ENCODE assay signal across 17 cellular contexts in the genomic region with DNA sequence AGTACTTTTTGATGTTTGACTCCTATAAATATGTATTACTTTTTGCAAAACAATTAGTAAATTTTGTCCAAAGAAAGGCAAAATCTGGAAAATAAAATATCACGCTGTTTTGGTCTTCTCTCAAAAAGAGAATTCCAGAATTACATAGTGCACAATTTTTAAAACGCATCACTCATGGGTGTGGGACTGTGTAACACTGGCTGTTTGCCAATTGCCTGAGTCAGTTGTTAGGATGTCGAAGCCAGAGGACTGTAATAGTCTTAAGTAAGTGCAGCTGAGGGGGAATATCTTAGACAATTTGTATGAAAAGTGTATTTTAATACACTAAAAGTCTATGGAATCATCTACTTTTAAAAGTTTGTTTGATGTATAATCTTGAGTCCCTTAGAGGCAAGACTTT. TPM values are rescaled to one million over a fixed set of nuclear protein-coding genes. Genes with fewer than 3 reads are reported as not detected.
DNase-seq lines count a peak whose midpoint lies in the region; ATAC-seq, FAIRE-seq and TF ChIP-seq lines count a peak whose summit lies in the region.
"Had no signal": no experiment of that assay in that cellular context is flagged by ENCODE, and none has a peak within 500 bp of the region (broad histone marks: within the 10 kb centered on the region; RNA-seq: fewer than 3 reads in every experiment).

No MANE protein-coding gene starts in this region.

- CTCF ChIA-PET in endothelial cell of umbilical vein (lab: Charles Lee): no interaction called here

- no peak for ATAC-seq in HG03442 (IDR thresholded peaks at IDR 0.05; ENCODE audit: unreplicated experiment)
- no peak for ATAC-seq in GM19397 (IDR thresholded peaks at IDR 0.05; ENCODE audit: unreplicated experiment)
- ATAC-seq: activated CD4-positive, CD25-positive, alpha-beta regulatory T cell treated with anti-CD3 and anti-CD28 coated beads, Interleukin-2, amount 50 U/mL, for 24 hours; CD8-positive, alpha-beta T cell; mucosa of descending colon had no signal

- H3K9me1 ChIP-seq in endothelial cell of umbilical vein (replicated peaks; ENCODE audit: control insufficient read depth, extremely low read depth, insufficient read depth, low read length): no peaks in the 10 kb centered on the region

- no peak overlapping the region for H2BK12ac ChIP-seq in trophoblast cell (ENCODE audit: low read length)

- no peak overlapping the region for H3K14ac ChIP-seq in trophoblast cell (ENCODE audit: low read length)

- H3K27me3 Mint-ChIP-seq in glutamatergic neuron (ENCODE audit: unreplicated experiment): no peaks in the 10 kb centered on the region

- H3K4me2 ChIP-seq in endothelial cell of umbilical vein (ENCODE audit: insufficient read depth, low read length) (no peak overlapping the region), trophoblast cell (ENCODE audit: low read length) (no peak overlapping the region)

- H2BK120ac ChIP-seq in trophoblast cell (ENCODE audit: insufficient read depth, low read length, poor library complexity): no peak overlapping the region

- no peak overlapping the region for H4K91ac ChIP-seq in trophoblast cell (ENCODE audit: low read depth, low read length)

- no peaks in the 10 kb centered on the region for H3K4me1 Mint-ChIP-seq in glutamatergic neuron (ENCODE audit: low read depth, unreplicated experiment)
- H3K4me1 Mint-ChIP-seq: activated naive CD8-positive, alpha-beta T cell treated with anti-CD3 and anti-CD28 coated beads for 36 hours had no signal

- H3K9me3 ChIP-seq in endothelial cell of umbilical vein (replicated peaks; ENCODE audit: control insufficient read depth, insufficient read depth, low read length) (no peaks in the 10 kb centered on the region), trophoblast cell (ENCODE audit: insufficient read depth, low read depth, low read length) (no peaks in the 10 kb centered on the region)
- H3K9me3 ChIP-seq: mucosa of descending colon had no signal

- no peak overlapping the region for H3K27ac ChIP-seq in endothelial cell of umbilical vein (ENCODE audit: insufficient read depth, low read depth, low read length)
- H3K27ac ChIP-seq in trophoblast cell (ENCODE audit: low read depth, low read length): no peak overlapping the region
- H3K27ac ChIP-seq: 22Rv1, coronary artery had no signal

- FAIRE-seq in endothelial cell of umbilical vein (lab: Jason Lieb, UNC): no peak

- no peaks in the 10 kb centered on the region for H4K20me1 ChIP-seq in endothelial cell of umbilical vein (replicated peaks; ENCODE audit: control insufficient read depth, extremely low read depth, insufficient read depth, low read length)

- H3K4me3 Mint-ChIP-seq in glutamatergic neuron (ENCODE audit: unreplicated experiment): no peak overlapping the region
- H3K4me3 Mint-ChIP-seq: activated naive CD8-positive, alpha-beta T cell treated with anti-CD3 and anti-CD28 coated beads for 36 hours; CD8-positive, alpha-beta T cell had no signal

- no TSS peak for BruUV-seq in endothelial cell of umbilical vein (replicated peaks; lab: Mats Ljungman, UMichigan)

- H3K4me3 ChIP-seq in endothelial cell of umbilical vein (replicated peaks in 1 of 3; ENCODE audit: insufficient read depth in 1 of 3, low read depth in 1 of 3, low read length in 3 of 3) (no peak overlapping the region), trophoblast cell (ENCODE audit: low read depth, low read length) (no peak overlapping the region)
- H3K4me3 ChIP-seq: coronary artery, mucosa of descending colon had no signal

- H3K27me3 ChIP-seq in endothelial cell of umbilical vein (ENCODE audit: control insufficient read depth in 2 of 2, insufficient read depth in 2 of 2, low read length in 2 of 2) (no peaks in the 10 kb centered on the region), trophoblast cell (ENCODE audit: insufficient read depth, low read length) (no peaks in the 10 kb centered on the region)

- H4K12ac ChIP-seq in trophoblast cell (ENCODE audit: low read depth, low read length): no peak overlapping the region

- POLR2A ChIA-PET in endothelial cell of umbilical vein (lab: Charles Lee): no interaction called here

- no peaks in the 10 kb centered on the region for H3K9me3 Mint-ChIP-seq in glutamatergic neuron (ENCODE audit: unreplicated experiment)
- H3K9me3 Mint-ChIP-seq: activated naive CD8-positive, alpha-beta T cell treated with anti-CD3 and anti-CD28 coated beads for 36 hours; CD8-positive, alpha-beta T cell had no signal

- no peak overlapping the region for H3K18ac ChIP-seq in trophoblast cell (ENCODE audit: low read length)

- H3K23ac ChIP-seq in trophoblast cell (ENCODE audit: low read length): no peak overlapping the region

- no peaks in the 10 kb centered on the region for H3K36me3 Mint-ChIP-seq in glutamatergic neuron (ENCODE audit: unreplicated experiment)
- H3K36me3 Mint-ChIP-seq: activated naive CD8-positive, alpha-beta T cell treated with anti-CD3 and anti-CD28 coated beads for 36 hours; CD8-positive, alpha-beta T cell had no signal

- no CpG with 5 or more reads among the region's 3 CpGs for WGBS in trophoblast cell (ENCODE audit: extremely low coverage, insufficient coverage, insufficient read length)

- TF ChIP-seq CTCF in endothelial cell of umbilical vein (IDR thresholded peaks at IDR 0.05; ENCODE audit: extremely low read depth in 1 of 2, insufficient read depth in 1 of 2, low read depth in 1 of 2, low read length in 2 of 2) (no peak), glutamatergic neuron (IDR thresholded peaks at IDR 0.05; ENCODE audit: partially characterized antibody, unreplicated experiment) (no peak)

- no peak overlapping the region for H3K27ac Mint-ChIP-seq in glutamatergic neuron (ENCODE audit: unreplicated experiment)
- H3K27ac Mint-ChIP-seq: activated naive CD8-positive, alpha-beta T cell treated with anti-CD3 and anti-CD28 coated beads for 36 hours; CD8-positive, alpha-beta T cell had no signal

- intact Hi-C loops in endothelial cell of umbilical vein (cut with micrococcal nuclease): no loop called here

- DNase-seq in DMS 273 (lab: John Stamatoyannopoulos, UW; ENCODE audit: unreplicated experiment) (peak; percentile 38), DMS 273 treated with DMSO at 0.1 percent for 48 hours (lab: John Stamatoyannopoulos, UW) (no peak), NCI-H460 (ENCODE audit: extremely low read depth, low read depth) (peak; percentile 48), endothelial cell of umbilical vein (ENCODE audit: low read depth, low spot score) (peak; percentile 13), trophoblast cell (peak; percentile 40 to 60), glutamatergic neuron (no peak)
- DNase-seq: activated naive CD8-positive, alpha-beta T cell treated with anti-CD3 and anti-CD28 coated beads for 36 hours; CD8-positive, alpha-beta T cell; mucosa of descending colon; NCI-H1417; NCI-H446 treated with DMSO at 0.1 percent for 48 hours; T-helper 1 cell had no signal

- H3K36me3 ChIP-seq in endothelial cell of umbilical vein (ENCODE audit: control insufficient read depth in 2 of 2, extremely low read depth in 1 of 2, insufficient read depth in 2 of 2, low read length in 2 of 2): no peaks in the 10 kb centered on the region
- H3K36me3 ChIP-seq in trophoblast cell (ENCODE audit: control insufficient read depth in 1 of 2, insufficient read depth in 2 of 2, low read length in 2 of 2): no peaks in the 10 kb centered on the region

- H3K4ac ChIP-seq in trophoblast cell (ENCODE audit: low read depth, low read length): no peak overlapping the region

- no peaks in the 10 kb centered on the region for H3K79me1 ChIP-seq in trophoblast cell (ENCODE audit: low read length)

- H3K79me2 ChIP-seq in endothelial cell of umbilical vein (ENCODE audit: control insufficient read depth, insufficient read depth, low read length) (no peaks in the 10 kb centered on the region), trophoblast cell (ENCODE audit: control insufficient read depth, insufficient read depth, low read length, poor library complexity) (no peaks in the 10 kb centered on the region)

- H3K9ac ChIP-seq in endothelial cell of umbilical vein (replicated peaks; ENCODE audit: extremely low read depth, insufficient read depth, low read length): no peak overlapping the region
- no peak overlapping the region for H3K9ac ChIP-seq in trophoblast cell (ENCODE audit: low read length)

- no peak overlapping the region for H2AK5ac ChIP-seq in trophoblast cell (ENCODE audit: low read length)

- dilution Hi-C loops in endothelial cell of umbilical vein (cut with MboI; ENCODE audit: extremely low pct_ligation_motif_present, low sequenced_read_pairs): no loop called here

- TF ChIP-seq POLR2A in endothelial cell of umbilical vein (IDR thresholded peaks at IDR 0.05; ENCODE audit: low read depth, low read length): no peak

- H2BK5ac ChIP-seq in trophoblast cell (ENCODE audit: low read depth, low read length, poor library complexity): no peak overlapping the region

- no peak overlapping the region for H4K8ac ChIP-seq in trophoblast cell (ENCODE audit: low read depth, low read length)

- H3K4me1 ChIP-seq in endothelial cell of umbilical vein (ENCODE audit: control insufficient read depth, extremely low read depth, insufficient read depth, low read length) (no peaks in the 10 kb centered on the region), trophoblast cell (ENCODE audit: control insufficient read depth in 1 of 2, insufficient read depth in 2 of 2, low read length in 2 of 2) (peaks cover 4% of the 10 kb centered on the region in 2 experiments)

- no peak overlapping the region for H2AFZ ChIP-seq in endothelial cell of umbilical vein (ENCODE audit: low read depth, low read length)
- H2AFZ ChIP-seq in trophoblast cell (ENCODE audit: insufficient read depth, low read length, poor library complexity): no peak overlapping the region

TF ChIP-seq in endothelial cell of umbilical vein, 7 proteins besides CTCF, POLR2A, EP300 and RAD21 (continues in another document):
- TF ChIP-seq JUN (IDR thresholded peaks at IDR 0.05; ENCODE audit: borderline replicate concordance, insufficient read depth, insufficient read length, low read depth) (no peak), MYC (IDR thresholded peaks at IDR 0.05; ENCODE audit: low read depth, low read length) (no peak), POLR2AphosphoS5 (IDR thresholded peaks at IDR 0.05; ENCODE audit: insufficient read depth, low read depth, low read length) (no peak), FOS (IDR thresholded peaks at IDR 0.05; ENCODE audit: borderline replicate concordance, insufficient read depth, low read length) (no peak)

RNA-seq across cellular contexts. Expression of gene EPHA4, which starts 24.1 kb away (rescaled TPM):
- total RNA-seq in NCI-H460 (2014; rRNA removed; shearing (Covaris generic)): 59.3 and 59.9 TPM in 2 replicates
- polyA plus RNA-seq in NCI-H460 (2014; cell fraction: nucleus; rRNA removed): 19.8 and 66.7 TPM in 2 replicates
- 17.4 and 19.8 TPM in 2 replicates for total RNA-seq in endothelial cell of umbilical vein
- polyA plus RNA-seq in endothelial cell of umbilical vein: 11.5 and 11.9 TPM in 2 replicates
- polyA plus RNA-seq in endothelial cell of umbilical vein (2011; cell fraction: cytosol; rRNA removed): 6.4 and 7.6 TPM in 2 replicates
- 40.6 and 42.1 TPM in 2 replicates for polyA plus RNA-seq in endothelial cell of umbilical vein (2011; cell fraction: nucleus; rRNA removed)
- polyA plus RNA-seq in endothelial cell of umbilical vein (2012): 11.0 and 18.2 TPM in 2 replicates
- polyA minus RNA-seq in endothelial cell of umbilical vein: 42.8 and 61.4 TPM in 2 replicates
- not detected for polyA minus RNA-seq in endothelial cell of umbilical vein (2011; cell fraction: cytosol; rRNA and poly(A)+ RNA removed)
- polyA minus RNA-seq in endothelial cell of umbilical vein (2011; cell fraction: nucleus; rRNA and poly(A)+ RNA removed): 73.1 and 96.4 TPM in 2 replicates
- 5.3 and 6.3 TPM in 2 replicates for polyA plus RNA-seq in trophoblast cell (2013)
- total RNA-seq in glutamatergic neuron (ENCODE audit: unreplicated experiment): 57.2 TPM

Comparison
In these comparisons a context has a peak if more than half of its experiments do, and no peak if none do; other contexts are left out.
1. DNase-seq: peak in DMS 273 (single experiment), NCI-H460 (single experiment), endothelial cell of umbilical vein (single experiment) and trophoblast cell (2 of 2); none in DMS 273 treated with DMSO at 0.1 percent for 48 hours (single experiment) and glutamatergic neuron (single experiment).